1 cellular context compared by ENCODE assay signal in genomic region chr10:87053577-87054181, GRCh38.
TF ChIP-seq lines count a peak whose summit lies in the region.

No MANE protein-coding gene starts in this region.

TF ChIP-seq in SK-N-SH, 30 proteins besides CTCF, POLR2A, EP300 and RAD21 (continued from another document):
- TF ChIP-seq ZBTB33 (IDR thresholded peaks at IDR 0.05; ENCODE audit: borderline replicate concordance, low read depth) (no peak), GABPA (IDR thresholded peaks at IDR 0.05; ENCODE audit: low read depth) (no peak), EZH2phosphoT487 (IDR thresholded peaks at IDR 0.05; ENCODE audit: borderline replicate concordance, low read depth) (no peak), MXI1 (IDR thresholded peaks at IDR 0.05; ENCODE audit: low read depth, low read length) (no peak), TEAD4 (IDR thresholded peaks at IDR 0.05; ENCODE audit: borderline replicate concordance, insufficient read depth) (no peak), POLR2AphosphoS5 (IDR thresholded peaks at IDR 0.05; ENCODE audit: low read depth, low read length) (no peak)
